In genomic region chr7:101123703-101124068, GRCh38 we compare ENCODE assay signal across 1 cellular context.
TF ChIP-seq lines count a peak whose summit lies in the region.

No MANE protein-coding gene starts in this region.

TF ChIP-seq in HCT116, 20 proteins besides CTCF, POLR2A, EP300 and RAD21 (continued from another document):
- TF ChIP-seq ZBTB33 (IDR thresholded peaks at IDR 0.05; ENCODE audit: extremely low read depth, insufficient replicate concordance, low read length), result no peak
- TF ChIP-seq EGR1 (IDR thresholded peaks at IDR 0.05; ENCODE audit: low read depth), result no peak
- no peak for TF ChIP-seq ELF1 (IDR thresholded peaks at IDR 0.05; ENCODE audit: borderline replicate concordance, low read depth)
- TF ChIP-seq CEBPB (IDR thresholded peaks at IDR 0.05; ENCODE audit: low read depth), result no peak
- TF ChIP-seq, protein P1, sequence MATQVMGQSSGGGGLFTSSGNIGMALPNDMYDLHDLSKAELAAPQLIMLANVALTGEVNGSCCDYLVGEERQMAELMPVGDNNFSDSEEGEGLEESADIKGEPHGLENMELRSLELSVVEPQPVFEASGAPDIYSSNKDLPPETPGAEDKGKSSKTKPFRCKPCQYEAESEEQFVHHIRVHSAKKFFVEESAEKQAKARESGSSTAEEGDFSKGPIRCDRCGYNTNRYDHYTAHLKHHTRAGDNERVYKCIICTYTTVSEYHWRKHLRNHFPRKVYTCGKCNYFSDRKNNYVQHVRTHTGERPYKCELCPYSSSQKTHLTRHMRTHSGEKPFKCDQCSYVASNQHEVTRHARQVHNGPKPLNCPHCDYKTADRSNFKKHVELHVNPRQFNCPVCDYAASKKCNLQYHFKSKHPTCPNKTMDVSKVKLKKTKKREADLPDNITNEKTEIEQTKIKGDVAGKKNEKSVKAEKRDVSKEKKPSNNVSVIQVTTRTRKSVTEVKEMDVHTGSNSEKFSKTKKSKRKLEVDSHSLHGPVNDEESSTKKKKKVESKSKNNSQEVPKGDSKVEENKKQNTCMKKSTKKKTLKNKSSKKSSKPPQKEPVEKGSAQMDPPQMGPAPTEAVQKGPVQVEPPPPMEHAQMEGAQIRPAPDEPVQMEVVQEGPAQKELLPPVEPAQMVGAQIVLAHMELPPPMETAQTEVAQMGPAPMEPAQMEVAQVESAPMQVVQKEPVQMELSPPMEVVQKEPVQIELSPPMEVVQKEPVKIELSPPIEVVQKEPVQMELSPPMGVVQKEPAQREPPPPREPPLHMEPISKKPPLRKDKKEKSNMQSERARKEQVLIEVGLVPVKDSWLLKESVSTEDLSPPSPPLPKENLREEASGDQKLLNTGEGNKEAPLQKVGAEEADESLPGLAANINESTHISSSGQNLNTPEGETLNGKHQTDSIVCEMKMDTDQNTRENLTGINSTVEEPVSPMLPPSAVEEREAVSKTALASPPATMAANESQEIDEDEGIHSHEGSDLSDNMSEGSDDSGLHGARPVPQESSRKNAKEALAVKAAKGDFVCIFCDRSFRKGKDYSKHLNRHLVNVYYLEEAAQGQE (IDR thresholded peaks at IDR 0.05; ENCODE audit: low read depth), result no peak
